10 cellular contexts compared by ENCODE assay signal in the genomic region with DNA sequence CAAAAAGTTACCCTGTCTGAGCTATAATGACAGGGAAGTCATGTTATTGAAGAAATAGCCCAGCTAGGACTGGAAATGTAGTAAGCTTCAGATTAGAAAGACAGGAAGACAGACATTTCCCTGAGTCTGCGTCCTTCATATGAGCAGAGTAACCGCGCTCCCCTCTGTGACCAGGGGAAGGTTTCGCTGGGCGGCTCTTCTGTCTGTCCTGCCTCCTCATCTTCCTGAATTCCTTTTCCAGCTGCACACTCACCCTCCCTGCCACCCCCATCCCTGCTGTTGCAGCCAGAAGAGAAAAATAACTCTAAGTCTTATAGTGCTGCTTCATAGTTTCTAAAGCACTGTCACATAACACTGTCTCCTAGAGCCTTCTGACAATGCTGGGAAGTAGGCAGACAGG. TPM values are rescaled to one million over a fixed set of nuclear protein-coding genes. Genes with fewer than 3 reads are reported as not detected.
A peak's percentile ranks its signal among the peaks of the same experiment; 100 is the strongest.
DNase-seq lines count a peak whose midpoint lies in the region; ATAC-seq, FAIRE-seq and TF ChIP-seq lines count a peak whose summit lies in the region.
"Had no signal": no experiment of that assay in that cellular context is flagged by ENCODE, and none has a peak within 500 bp of the region (broad histone marks: within the 10 kb centered on the region; RNA-seq: fewer than 3 reads in every experiment).

No MANE protein-coding gene starts in this region.

- H3K36me3 Mint-ChIP-seq in natural killer cell, result no peaks in the 10 kb centered on the region

- no peak for TF ChIP-seq CTCF in AG09309 (IDR thresholded peaks at IDR 0.05; ENCODE audit: control insufficient read depth, insufficient read depth, low read depth, low read length, missing control alignments)
- TF ChIP-seq CTCF in heart left ventricle (IDR thresholded peaks at IDR 0.05), result no peak
- TF ChIP-seq CTCF in prostate gland (IDR thresholded peaks at IDR 0.05), result no peak
- no peak for TF ChIP-seq CTCF in natural killer cell (IDR thresholded peaks at IDR 0.05)

- no peak for FAIRE-seq in urothelium cell line (lab: Jason Lieb, UNC)

- H3K9me3 ChIP-seq in heart left ventricle (no peaks in the 10 kb centered on the region), prostate gland (no peaks in the 10 kb centered on the region)

- TF ChIP-seq POLR2A in heart left ventricle (IDR thresholded peaks at IDR 0.05), result peak in 1 of 2 donors; percentile 33
- no peak for TF ChIP-seq POLR2A in prostate gland (IDR thresholded peaks at IDR 0.05)

- H3K4me3 ChIP-seq in AG09309 (ENCODE audit: control insufficient read depth, low read depth, low read length) (peak overlapping the region; percentile 16; the same call in 1 of the 2 replicates), heart left ventricle (peak overlapping the region in 7 of 12 donors; percentile 5 to 27 (median 7)), prostate gland (no peak overlapping the region)

- no peak overlapping the region for H3K27ac Mint-ChIP-seq in natural killer cell
- H3K27ac Mint-ChIP-seq: activated T-helper 1 cell treated with anti-CD3 and anti-CD28 coated beads, Interleukin-12 subunit alpha, Interleukin-12 subunit beta, Interleukin-2, Interleukin-4 antibody, amounts not matched to agents 30 ng/mL and 10 ng/mL and 1 ng/mL, durations not matched to agents 14 hours and 24 hours and 36 hours had no signal

- peak overlapping the region; percentile 79 to 94 (median 89) for H3K27ac ChIP-seq in heart left ventricle
- H3K27ac ChIP-seq in prostate gland, result peak overlapping the region; percentile 52 to 77

- intact Hi-C loops in heart left ventricle (cut with DNase I), result loop anchor here in 1 of 10 donors (5.0 kb wide), 1 partner anchor 64 kb away; no protein-coding TSS in a partner anchor
- intact Hi-C loops in prostate gland (cut with DNase I), result loop anchor here (10.0 kb wide), 1 partner anchor 423 kb away; a partner anchor contains a TSS
- intact Hi-C loops in natural killer cell (cut with micrococcal nuclease), result no loop called here

- DNase-seq in AG09309 (ENCODE audit: low read depth) (no peak), amniotic epithelial cell (ENCODE audit: low read depth) (peak; percentile 66), heart left ventricle (peak in 3 of 5 donors; percentile 62 to 66 (median 65)), prostate gland (ENCODE audit: low spot score) (no peak), natural killer cell (no peak), urothelium cell line (ENCODE audit: low spot score) (no peak), AG08396 (ENCODE audit: low spot score) (no peak)
- DNase-seq: NCI-H1092 had no signal

- H3K4me1 ChIP-seq in heart left ventricle, result peaks cover 20 to 98% (median 91%) of the 10 kb centered on the region in 12 donors
- H3K4me1 ChIP-seq in prostate gland (replicated peaks), result peaks cover 3% of the 10 kb centered on the region

- no peaks in the 10 kb centered on the region for H3K4me1 Mint-ChIP-seq in natural killer cell

- peaks cover 0 to 14% of the 10 kb centered on the region in 2 donors for H3K27me3 Mint-ChIP-seq in natural killer cell (ENCODE audit: low read depth in 2 of 2)

- no peaks in the 10 kb centered on the region for H3K27me3 ChIP-seq in heart left ventricle
- no peaks in the 10 kb centered on the region for H3K27me3 ChIP-seq in prostate gland (replicated peaks; ENCODE audit: insufficient read depth)

- WGBS in heart left ventricle, 4 donors, result 35 to 55% (median 40%) methylated on average over 5 of the region's 5 CpGs
- 71% methylated on average over 5 of the region's 5 CpGs for WGBS in prostate gland

- H3K4me3 Mint-ChIP-seq in natural killer cell, result no peak overlapping the region
- H3K4me3 Mint-ChIP-seq: activated T-helper 1 cell treated with anti-CD3 and anti-CD28 coated beads, Interleukin-12 subunit alpha, Interleukin-12 subunit beta, Interleukin-2, Interleukin-4 antibody, amounts not matched to agents 30 ng/mL and 10 ng/mL and 1 ng/mL, durations not matched to agents 14 hours and 24 hours and 36 hours had no signal

- ATAC-seq in heart left ventricle (peak; percentile 52 to 74 (median 70)), GM21528 (IDR thresholded peaks at IDR 0.05; ENCODE audit: low FRiP score, unreplicated experiment) (no peak), natural killer cell (no peak)

- H3K9me3 Mint-ChIP-seq in natural killer cell, result no peaks in the 10 kb centered on the region
- H3K9me3 Mint-ChIP-seq: activated T-helper 1 cell treated with anti-CD3 and anti-CD28 coated beads, Interleukin-12 subunit alpha, Interleukin-12 subunit beta, Interleukin-2, Interleukin-4 antibody, amounts not matched to agents 30 ng/mL and 10 ng/mL and 1 ng/mL, durations not matched to agents 14 hours and 24 hours and 36 hours had no signal

- H3K36me3 ChIP-seq in heart left ventricle (peaks cover 0 to 57% (median 29%) of the 10 kb centered on the region in 9 donors), prostate gland (peaks cover 0 to 2% of the 10 kb centered on the region in 2 donors)

RNA-seq across cellular contexts. Expression of a gene that starts 8.6 kb away (rescaled TPM):
- total RNA-seq in heart left ventricle (1,000 to 10,000 TPM in 1 of 9 donors, 100 to 1,000 TPM in 8; 355 to 1,522 (median 471) TPM), prostate gland (1,000 to 10,000 TPM in 1 of 2 donors, 100 to 1,000 TPM in 1; 101 to 2,249 TPM), natural killer cell (10 to 100 TPM in 2 of 3 donors, 1 to 10 TPM in 1; 3.2 to 48.5 (median 23.4) TPM)
- 100 to 1,000 TPM; 119 to 747 TPM for polyA plus RNA-seq in heart left ventricle
- total RNA-seq: activated T-helper 1 cell treated with anti-CD3 and anti-CD28 coated beads, Interleukin-12 subunit alpha, Interleukin-12 subunit beta, Interleukin-2, Interleukin-4 antibody, amounts not matched to agents 30 ng/mL and 10 ng/mL and 1 ng/mL, durations not matched to agents 14 hours and 24 hours and 36 hours had no signal

Comparison
In these comparisons a context has a peak if more than half of its experiments do, and no peak if none do; other contexts are left out.
1. DNase-seq: peak in amniotic epithelial cell (single experiment) and heart left ventricle (3 of 5); none in AG09309 (single experiment), prostate gland (single experiment), natural killer cell (single experiment), urothelium cell line (single experiment) and AG08396 (single experiment).
2. H3K4me3 ChIP-seq: peak in AG09309 (single experiment) and heart left ventricle (7 of 12); none in prostate gland (0 of 2).
3. ATAC-seq: peak in heart left ventricle (4 of 4); none in GM21528 (single experiment) and natural killer cell (0 of 3).